In the genomic region with DNA sequence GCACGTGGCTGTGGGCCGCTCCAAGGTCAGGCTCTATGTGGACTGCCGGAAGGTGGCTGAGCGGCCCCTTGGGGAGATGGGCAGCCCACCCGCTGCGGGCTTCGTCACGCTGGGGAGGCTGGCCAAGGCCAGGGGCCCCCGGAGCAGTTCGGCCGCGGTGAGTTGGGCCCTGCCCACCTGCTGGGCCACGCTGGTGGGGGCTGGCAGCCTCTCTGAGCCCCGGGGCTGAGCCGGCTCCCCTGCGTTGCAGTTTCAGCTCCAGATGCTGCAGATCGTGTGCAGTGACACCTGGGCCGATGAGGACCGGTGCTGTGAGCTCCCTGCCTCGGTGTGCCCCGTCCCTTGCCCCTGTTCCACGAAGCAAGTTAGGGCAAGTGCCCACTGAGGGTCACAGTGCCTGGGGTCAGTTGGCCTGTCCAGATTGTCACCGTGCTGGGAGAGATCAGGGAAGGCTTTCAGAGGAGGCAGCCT, we compare ENCODE assay signal across 1 cellular context.
TF ChIP-seq lines count a peak whose summit lies in the region.

No MANE protein-coding gene starts in this region.

TF ChIP-seq in HepG2, 621 proteins besides CTCF, POLR2A, EP300 and RAD21:
- peak; percentile 85; the same call in 1 of the 2 replicates for TF ChIP-seq ZNF768 (CRISPR knock-in tag; IDR thresholded peaks at IDR 0.05)
- TF ChIP-seq, protein P1, sequence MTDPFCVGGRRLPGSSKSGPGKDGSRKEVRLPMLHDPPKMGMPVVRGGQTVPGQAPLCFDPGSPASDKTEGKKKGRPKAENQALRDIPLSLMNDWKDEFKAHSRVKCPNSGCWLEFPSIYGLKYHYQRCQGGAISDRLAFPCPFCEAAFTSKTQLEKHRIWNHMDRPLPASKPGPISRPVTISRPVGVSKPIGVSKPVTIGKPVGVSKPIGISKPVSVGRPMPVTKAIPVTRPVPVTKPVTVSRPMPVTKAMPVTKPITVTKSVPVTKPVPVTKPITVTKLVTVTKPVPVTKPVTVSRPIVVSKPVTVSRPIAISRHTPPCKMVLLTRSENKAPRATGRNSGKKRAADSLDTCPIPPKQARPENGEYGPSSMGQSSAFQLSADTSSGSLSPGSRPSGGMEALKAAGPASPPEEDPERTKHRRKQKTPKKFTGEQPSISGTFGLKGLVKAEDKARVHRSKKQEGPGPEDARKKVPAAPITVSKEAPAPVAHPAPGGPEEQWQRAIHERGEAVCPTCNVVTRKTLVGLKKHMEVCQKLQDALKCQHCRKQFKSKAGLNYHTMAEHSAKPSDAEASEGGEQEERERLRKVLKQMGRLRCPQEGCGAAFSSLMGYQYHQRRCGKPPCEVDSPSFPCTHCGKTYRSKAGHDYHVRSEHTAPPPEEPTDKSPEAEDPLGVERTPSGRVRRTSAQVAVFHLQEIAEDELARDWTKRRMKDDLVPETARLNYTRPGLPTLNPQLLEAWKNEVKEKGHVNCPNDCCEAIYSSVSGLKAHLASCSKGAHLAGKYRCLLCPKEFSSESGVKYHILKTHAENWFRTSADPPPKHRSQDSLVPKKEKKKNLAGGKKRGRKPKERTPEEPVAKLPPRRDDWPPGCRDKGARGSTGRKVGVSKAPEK (CRISPR knock-in tag; IDR thresholded peaks at IDR 0.05; ENCODE audit: borderline replicate concordance): no peak
